In the genomic region with DNA sequence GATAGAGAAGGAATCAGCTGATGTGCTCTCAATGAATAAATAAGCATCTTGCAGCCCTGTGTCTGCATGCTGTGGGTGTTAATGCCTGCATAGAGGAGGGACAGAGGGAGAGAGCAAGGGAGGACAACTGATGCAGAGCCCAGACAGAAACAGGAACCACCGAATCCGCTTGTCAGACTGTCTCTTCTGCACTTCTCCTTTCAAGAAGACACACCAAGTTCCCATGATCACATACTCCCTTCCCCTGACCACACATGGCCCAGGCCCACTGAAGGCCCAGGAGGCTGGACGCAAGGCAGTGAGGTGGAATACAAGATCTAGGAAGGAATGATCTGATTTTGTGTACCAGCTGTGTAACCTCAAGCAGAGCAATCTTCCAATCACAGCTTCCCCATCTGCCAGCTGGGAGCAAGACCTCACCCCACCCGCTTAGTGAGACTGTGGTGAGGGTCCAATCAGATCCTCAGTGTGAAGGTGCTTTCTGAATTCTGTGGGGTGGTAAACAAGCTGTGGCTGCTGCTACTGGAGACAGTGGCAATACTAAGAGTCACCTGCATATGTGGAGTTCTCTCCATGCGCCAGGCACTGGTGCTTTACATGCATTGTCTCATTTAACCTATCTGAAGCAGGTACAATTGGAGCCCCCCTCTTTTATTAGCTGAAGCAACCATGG, we compare ENCODE assay signal across 24 cellular contexts. TPM values are rescaled to one million over a fixed set of nuclear protein-coding genes. Genes with fewer than 3 reads are reported as not detected.
DNase-seq lines count a peak whose midpoint lies in the region; ATAC-seq, FAIRE-seq and TF ChIP-seq lines count a peak whose summit lies in the region.
"Had no signal": no experiment of that assay in that cellular context is flagged by ENCODE, and none has a peak within 500 bp of the region (broad histone marks: within the 10 kb centered on the region; RNA-seq: fewer than 3 reads in every experiment).

No MANE protein-coding gene starts in this region.

- peaks cover 17% of the 10 kb centered on the region for H3K9me3 Mint-ChIP-seq in activated CD4-positive, alpha-beta T cell treated with anti-CD3 and anti-CD28 coated beads, Interleukin-2, amount 10 ng/mL, durations not matched to agents 7 days and 5 days

- no peaks in the 10 kb centered on the region for H3K27me3 ChIP-seq in bronchial epithelial cell (ENCODE audit: control insufficient read depth, insufficient read depth, low read length)
- H3K27me3 ChIP-seq: transverse colon had no signal

- H3K36me3 Mint-ChIP-seq in activated CD4-positive, alpha-beta T cell treated with anti-CD3 and anti-CD28 coated beads, Interleukin-2, amount 10 ng/mL, durations not matched to agents 7 days and 5 days (ENCODE audit: low read depth) = peaks cover 15% of the 10 kb centered on the region

- ATAC-seq in GM21367 (IDR thresholded peaks at IDR 0.05; ENCODE audit: unreplicated experiment) = no peak
- ATAC-seq: activated naive CD4-positive, alpha-beta T cell treated with anti-CD3 and anti-CD28 coated beads, Interleukin-2, amount 50 U/mL, for 72 hours; left ventricle myocardium superior; psoas muscle; stimulated activated naive CD8-positive, alpha-beta T cell treated with anti-CD3 and anti-CD28 coated beads, Interleukin-15, Interleukin-2, amounts not matched to agents 100 U/mL and 50 U/mL, for 24 hours had no signal

- peaks cover 31% of the 10 kb centered on the region for H3K4me1 Mint-ChIP-seq in activated CD4-positive, alpha-beta T cell treated with anti-CD3 and anti-CD28 coated beads, Interleukin-2, amount 10 ng/mL, durations not matched to agents 7 days and 5 days

- no peaks in the 10 kb centered on the region for H3K27me3 Mint-ChIP-seq in activated CD4-positive, alpha-beta T cell treated with anti-CD3 and anti-CD28 coated beads, Interleukin-2, amount 10 ng/mL, durations not matched to agents 7 days and 5 days
- H3K27me3 Mint-ChIP-seq: activated CD4-positive, alpha-beta memory T cell treated with anti-CD3 and anti-CD28 coated beads for 36 hours had no signal

- POLR2A ChIA-PET in activated CD4-positive, alpha-beta T cell treated with anti-CD3 and anti-CD28 coated beads, Interleukin-2, amount 10 ng/mL, durations not matched to agents 7 days and 5 days (lab: Charles Lee) = no interaction called here

- no peak overlapping the region for H3K4me3 Mint-ChIP-seq in activated CD4-positive, alpha-beta T cell treated with anti-CD3 and anti-CD28 coated beads, Interleukin-2, amount 10 ng/mL, durations not matched to agents 7 days and 5 days
- H3K4me3 Mint-ChIP-seq: activated CD4-positive, alpha-beta memory T cell treated with anti-CD3 and anti-CD28 coated beads for 36 hours had no signal

- CTCF ChIA-PET in activated CD4-positive, alpha-beta T cell treated with anti-CD3 and anti-CD28 coated beads, Interleukin-2, amount 10 ng/mL, durations not matched to agents 7 days and 5 days (lab: Charles Lee) = no interaction called here

- DNase-seq in GM18507 (ENCODE audit: extremely low spot score, insufficient read length, low read depth) = no peak
- DNase-seq in NOMO-1 treated with dmso at 0.1 percent for 144 hours (lab: John Stamatoyannopoulos, UW; ENCODE audit: unreplicated experiment) = peak; percentile 42
- no peak for DNase-seq in bronchial epithelial cell (ENCODE audit: low read depth)
- peak; percentile 36 for DNase-seq in putamen (ENCODE audit: low spot score)
- no peak for DNase-seq in stimulated activated CD8-positive, alpha-beta memory T cell treated with anti-CD3 and anti-CD28 coated beads, Interleukin-4, amount 100 ng/mL, for 48 hours
- no peak for DNase-seq in activated CD4-positive, alpha-beta T cell treated with anti-CD3 and anti-CD28 coated beads, Interleukin-2, amount 10 ng/mL, durations not matched to agents 7 days and 5 days
- DNase-seq in kidney tubule cell (ENCODE audit: low spot score) = no peak
- DNase-seq: activated CD4-positive, alpha-beta memory T cell treated with anti-CD3 and anti-CD28 coated beads for 36 hours; activated T-cell treated with anti-CD3 and anti-CD28 coated beads, Interleukin-2, amount 50 U/mL, for 48 hours; cortex of kidney; DMS79 treated with DMSO at 0.1 percent for 48 hours; foreskin melanocyte; left ventricle myocardium superior; NCI-H1048; NCI-H2029 treated with DMSO at 0.1 percent for 48 hours; PC-9; psoas muscle; stimulated activated naive CD8-positive, alpha-beta T cell treated with anti-CD3 and anti-CD28 coated beads, Interleukin-15, Interleukin-2, amounts not matched to agents 100 U/mL and 50 U/mL, for 24 hours; transverse colon had no signal

- peak; percentile 12 for FAIRE-seq in GM18507 (lab: Jason Lieb, UNC)
- FAIRE-seq in bronchial epithelial cell (lab: Jason Lieb, UNC) = peak; percentile 43
- FAIRE-seq: HTR-8/SVneo, TTC549 had no signal

- no peak for TF ChIP-seq CTCF in bronchial epithelial cell (IDR thresholded peaks at IDR 0.05; ENCODE audit: insufficient read depth, low read length, severe bottlenecking)

- no peaks in the 10 kb centered on the region for H3K36me3 ChIP-seq in bronchial epithelial cell (ENCODE audit: control insufficient read depth, insufficient read depth, low read length)
- H3K36me3 ChIP-seq: transverse colon had no signal

- no peak overlapping the region for H3K4me3 ChIP-seq in bronchial epithelial cell (ENCODE audit: low read depth, low read length)
- H3K4me3 ChIP-seq: PC-9, psoas muscle, SK-N-MC, transverse colon had no signal

- no peak overlapping the region for H3K27ac Mint-ChIP-seq in activated CD4-positive, alpha-beta T cell treated with anti-CD3 and anti-CD28 coated beads, Interleukin-2, amount 10 ng/mL, durations not matched to agents 7 days and 5 days
- H3K27ac Mint-ChIP-seq: activated CD4-positive, alpha-beta memory T cell treated with anti-CD3 and anti-CD28 coated beads for 36 hours; activated naive CD4-positive, alpha-beta T cell treated with anti-CD3 and anti-CD28 coated beads, Interleukin-2, amount 50 U/mL, for 72 hours had no signal

RNA-seq across cellular contexts. Expression of a gene that starts 50.5 kb away (rescaled TPM):
- 30.0 and 34.3 TPM in 2 replicates for total RNA-seq in bronchial epithelial cell
- 10 to 100 TPM; 73.1 to 77.2 TPM for total RNA-seq in activated CD4-positive, alpha-beta T cell treated with anti-CD3 and anti-CD28 coated beads, Interleukin-2, amount 10 ng/mL, durations not matched to agents 7 days and 5 days

RNA-seq across cellular contexts. Expression of a gene that starts 50.7 kb away (rescaled TPM):
- 0.53 and 0.90 TPM in 2 replicates for total RNA-seq in bronchial epithelial cell
- 1 to 10 TPM in 1 of 2 experiments, under 1 TPM in 1; 0.84 to 1.0 TPM for total RNA-seq in activated CD4-positive, alpha-beta T cell treated with anti-CD3 and anti-CD28 coated beads, Interleukin-2, amount 10 ng/mL, durations not matched to agents 7 days and 5 days

Comparison
In these comparisons a context has a peak if more than half of its experiments do, and no peak if none do; other contexts are left out.
1. DNase-seq: peak in NOMO-1 treated with dmso at 0.1 percent for 144 hours (single experiment) and putamen (single experiment); none in GM18507 (single experiment), bronchial epithelial cell (single experiment), stimulated activated CD8-positive, alpha-beta memory T cell treated with anti-CD3 and anti-CD28 coated beads, Interleukin-4, amount 100 ng/mL, for 48 hours (single experiment), activated CD4-positive, alpha-beta T cell treated with anti-CD3 and anti-CD28 coated beads, Interleukin-2, amount 10 ng/mL, durations not matched to agents 7 days and 5 days (single experiment) and kidney tubule cell (single experiment).